Comparison of ENCODE assay signal across 24 cellular contexts in genomic region chr2:168152902-168153301, GRCh38.
"Had no signal": no experiment of that assay in that cellular context is flagged by ENCODE, and none has a peak within 500 bp of the region (broad histone marks: within the 10 kb centered on the region; RNA-seq: fewer than 3 reads in every experiment).

No MANE protein-coding gene starts in this region.

- H3K36me3 ChIP-seq: cardiac muscle cell, heart right ventricle, left lung, ovary, upper lobe of right lung had no signal

- DNase-seq: activated CD4-positive, alpha-beta T cell treated with anti-CD3 and anti-CD28 coated beads for 4 hours; activated CD4-positive, alpha-beta T cell treated with anti-CD3 and anti-CD28 coated beads, Interleukin-2, amount 50 U/mL, for 4 hours; activated naive CD4-positive, alpha-beta T cell treated with Interleukin-2 at 50 U/mL for 16 hours; activated T-cell treated with anti-CD3 and anti-CD28 coated beads for 4 hours; activated T-cell treated with anti-CD3 and anti-CD28 coated beads, Interleukin-2, amount 50 U/mL, for 72 hours; aorta; cortex of kidney; foreskin fibroblast; heart right ventricle; kidney glomerular epithelial cell; left lung; mucosa of descending colon; naive B cell; ovary; stimulated activated CD4-positive, alpha-beta T cell treated with anti-CD3 and anti-CD28 coated beads, Interleukin-15, amount 100 ng/mL, for 24 hours; stimulated activated CD4-positive, alpha-beta T cell treated with anti-CD3 and anti-CD28 coated beads, Interleukin-2, amount 100 ng/mL, for 24 hours; stimulated activated naive B cell treated with anti-CD40 and anti-IgM and Interleukin-4, amounts not matched to agents 10 μg/mL and 1 μg/mL and 100 μg/mL, for 72 hours; stomach; T-helper 9 cell; tibial artery; upper lobe of right lung had no signal

- H3K4me3 ChIP-seq: cardiac muscle cell, heart right ventricle, left lung, lung, mucosa of descending colon, ovary, stomach, tibial artery, upper lobe of right lung had no signal

- H3K27me3 ChIP-seq: cardiac muscle cell, heart right ventricle, left lung, ovary, stomach, tibial artery, upper lobe of right lung had no signal

- H3K27ac ChIP-seq: cardiac muscle cell, heart right ventricle, left lung, ovary, stomach, tibial artery, upper lobe of right lung, VCaP had no signal

- H3K9me3 ChIP-seq: heart right ventricle, left lung, mucosa of descending colon, ovary, stomach, tibial artery, upper lobe of right lung had no signal
